24 cellular contexts compared by ENCODE assay signal in genomic region chr18:6878881-6879280, GRCh38.
DNase-seq lines count a peak whose midpoint lies in the region; ATAC-seq and TF ChIP-seq lines count a peak whose summit lies in the region.
"Had no signal": no experiment of that assay in that cellular context is flagged by ENCODE, and none has a peak within 500 bp of the region (broad histone marks: within the 10 kb centered on the region; RNA-seq: fewer than 3 reads in every experiment).

No MANE protein-coding gene starts in this region.

- H3K27me3 Mint-ChIP-seq in nephron (ENCODE audit: low read depth) (no peaks in the 10 kb centered on the region), chondrocyte (ENCODE audit: low read depth) (no peaks in the 10 kb centered on the region)
- H3K27me3 Mint-ChIP-seq: activated naive CD8-positive, alpha-beta T cell treated with anti-CD3 and anti-CD28 coated beads for 36 hours; IgD-negative memory B cell had no signal

- H3K4me3 ChIP-seq in adipocyte (ENCODE audit: low read length), result no peak overlapping the region
- H3K4me3 ChIP-seq: BLaER1, SJCRH30, skin epidermis, tibial artery had no signal

- peaks cover 62% of the 10 kb centered on the region for H3K36me3 Mint-ChIP-seq in nephron (ENCODE audit: low read depth)
- H3K36me3 Mint-ChIP-seq in chondrocyte (ENCODE audit: low read depth), result peaks cover 4% of the 10 kb centered on the region
- H3K36me3 Mint-ChIP-seq: activated naive CD8-positive, alpha-beta T cell treated with anti-CD3 and anti-CD28 coated beads for 36 hours; IgD-negative memory B cell had no signal

- ATAC-seq in left ventricle myocardium superior (peak; percentile 80), GM18870 (IDR thresholded peaks at IDR 0.05; ENCODE audit: unreplicated experiment) (no peak), HG02798 (IDR thresholded peaks at IDR 0.05; ENCODE audit: poor library complexity, unreplicated experiment) (no peak)
- ATAC-seq: Panc1 had no signal

- DNase-seq in AG20443 (ENCODE audit: low spot score), result peak; percentile 18
- DNase-seq in adipocyte (ENCODE audit: low read depth), result peak; percentile 61
- DNase-seq in left ventricle myocardium superior, result peak; percentile 45
- DNase-seq in chondrocyte (ENCODE audit: low spot score), result no peak
- no peak for DNase-seq in KBM-7
- DNase-seq: activated CD4-positive, alpha-beta T cell treated with anti-CD3 and anti-CD28 coated beads, Interleukin-2, amount 50 U/mL, for 1 hour; activated naive CD8-positive, alpha-beta T cell treated with anti-CD3 and anti-CD28 coated beads for 36 hours; Caco-2; effector CD4-positive, alpha-beta T cell; NCI-H1417; NK-92 treated with Interleukin-12 subunit alpha and Interleukin-12 subunit beta, amount 100 ng/mL, for 24 hours; SJCRH30; stimulated activated CD4-positive, alpha-beta T cell treated with anti-CD3 and anti-CD28 coated beads, Interleukin-2, amount 100 ng/mL, for 24 hours; stimulated activated naive CD4-positive, alpha-beta T cell; T-helper 2 cell; tibial artery had no signal

- H3K36me3 ChIP-seq in adipocyte (ENCODE audit: control insufficient read depth, insufficient read depth, low read length, severe bottlenecking), result no peaks in the 10 kb centered on the region
- H3K36me3 ChIP-seq: BLaER1, SJCRH30, tibial artery had no signal

- peak overlapping the region in 1 of 3 experiments; percentile 20 for H3K4me3 Mint-ChIP-seq in nephron
- no peak overlapping the region for H3K4me3 Mint-ChIP-seq in chondrocyte (ENCODE audit: unreplicated experiment)
- H3K4me3 Mint-ChIP-seq: activated naive CD8-positive, alpha-beta T cell treated with anti-CD3 and anti-CD28 coated beads for 36 hours; IgD-negative memory B cell had no signal

- H3K27me3 ChIP-seq in adipocyte (replicated peaks; ENCODE audit: control insufficient read depth, insufficient read depth, low read length), result no peaks in the 10 kb centered on the region
- H3K27me3 ChIP-seq: BLaER1, SJCRH30, tibial artery had no signal

- H3K9ac ChIP-seq in adipocyte (ENCODE audit: low read length), result peak overlapping the region; percentile 51
- H3K9ac ChIP-seq: BLaER1 had no signal

- in situ Hi-C loops in KBM-7 (cut with MboI; ENCODE audit: low pct_unique_long_range_greater_than_20kb, low sequenced_read_pairs), result no loop called here

- H3K4me1 Mint-ChIP-seq in nephron (peaks cover 57% of the 10 kb centered on the region), chondrocyte (ENCODE audit: low read depth) (peaks cover 56% of the 10 kb centered on the region)
- H3K4me1 Mint-ChIP-seq: activated naive CD8-positive, alpha-beta T cell treated with anti-CD3 and anti-CD28 coated beads for 36 hours; IgD-negative memory B cell had no signal

- H3K4me1 ChIP-seq in adipocyte (ENCODE audit: control insufficient read depth, insufficient read depth, low read length), result peaks cover 36% of the 10 kb centered on the region
- H3K4me1 ChIP-seq: BLaER1, Caco-2, SJCRH30, tibial artery had no signal

- intact Hi-C loops in left ventricle myocardium superior (cut with micrococcal nuclease), result no loop called here

- H3K9me3 ChIP-seq in adipocyte (ENCODE audit: control insufficient read depth, low read length), result no peaks in the 10 kb centered on the region
- H3K9me3 ChIP-seq: BLaER1, Caco-2, SJCRH30, tibial artery had no signal

- TF ChIP-seq CTCF in nephron (IDR thresholded peaks at IDR 0.05; ENCODE audit: unreplicated experiment in 3 of 3), result no peak
- no peak for TF ChIP-seq CTCF in chondrocyte (IDR thresholded peaks at IDR 0.05)

- H3K27ac Mint-ChIP-seq in nephron (peak overlapping the region; percentile 78 to 89 (median 84)), chondrocyte (ENCODE audit: unreplicated experiment) (no peak overlapping the region)
- H3K27ac Mint-ChIP-seq: activated naive CD8-positive, alpha-beta T cell treated with anti-CD3 and anti-CD28 coated beads for 36 hours; activated T-helper 2 cell treated with anti-CD3 and anti-CD28 coated beads, Interferon-gamma antibody, Interleukin-2, Interleukin-4, amounts not matched to agents 10 μg/mL and 5 μg/mL and 100 μg/mL, durations not matched to agents 14 hours and 24 hours and 36 hours; IgD-negative memory B cell had no signal

- no peaks in the 10 kb centered on the region for H3K9me3 Mint-ChIP-seq in nephron
- no peaks in the 10 kb centered on the region for H3K9me3 Mint-ChIP-seq in chondrocyte (ENCODE audit: low read depth)
- H3K9me3 Mint-ChIP-seq: activated T-helper 2 cell treated with anti-CD3 and anti-CD28 coated beads, Interferon-gamma antibody, Interleukin-2, Interleukin-4, amounts not matched to agents 10 μg/mL and 5 μg/mL and 100 μg/mL, durations not matched to agents 14 hours and 24 hours and 36 hours had no signal

Comparison
In these comparisons a context has a peak if more than half of its experiments do, and no peak if none do; other contexts are left out.
1. DNase-seq: peak in AG20443 (single experiment), adipocyte (single experiment) and left ventricle myocardium superior (single experiment); none in chondrocyte (single experiment) and KBM-7 (single experiment).